ENCODE assay signal across 31 cellular contexts in genomic region chr21:32215306-32215685, GRCh38.
"Had no signal": no experiment of that assay in that cellular context is flagged by ENCODE, and none has a peak within 500 bp of the region (broad histone marks: within the 10 kb centered on the region; RNA-seq: fewer than 3 reads in every experiment).

No MANE protein-coding gene starts in this region.

- H3K27ac Mint-ChIP-seq: immature natural killer cell; mesothelial cell of epicardium; naive B cell; natural killer cell treated with Interleukin-12 subunit alpha and Interleukin-12 subunit beta and Interleukin-15 and Interleukin-18, amount 100 ng/mL, for 72 hours; stimulated activated naive B cell treated with anti-CD40 and anti-IgM and Interleukin-4, amounts not matched to agents 10 μg/mL and 1 μg/mL and 100 μg/mL, for 72 hours had no signal

- H3K36me3 ChIP-seq: left lung, lower lobe of right lung, neutrophil, ovary, prostate gland, stomach, thyroid gland, transverse colon, upper lobe of right lung had no signal

- H3K9me3 ChIP-seq: lower lobe of right lung, neutrophil, ovary, prostate gland, testis, thyroid gland, transverse colon, upper lobe of right lung had no signal

- DNase-seq: hippocampal formation; immature natural killer cell; kidney; left colon; left lung; lower lobe of right lung; mammary epithelial cell; mesenchymal stem cell; naive B cell; occipital lobe; ovary; retina; right cardiac atrium; stimulated activated CD4-positive, alpha-beta T cell treated with anti-CD3 and anti-CD28 coated beads, Interleukin-12 subunit alpha, Interleukin-12 subunit beta, amount 100 ng/mL, for 4 hours; stimulated activated CD4-positive, alpha-beta T cell treated with anti-CD3 and anti-CD28 coated beads, Interleukin-15, amount 100 ng/mL, for 24 hours; stimulated activated CD4-positive, alpha-beta T cell treated with anti-CD3 and anti-CD28 coated beads, Interleukin-2, amount 100 ng/mL, for 24 hours; stimulated activated CD4-positive, alpha-beta T cell treated with anti-CD3 and anti-CD28 coated beads, Interleukin-4, amount 100 ng/mL, for 1 hour; stimulated activated naive B cell treated with anti-CD40 and anti-IgM and Interleukin-4, amounts not matched to agents 10 μg/mL and 1 μg/mL and 100 μg/mL, for 72 hours; stimulated activated naive CD8-positive, alpha-beta T cell treated with anti-CD3 and anti-CD28 coated beads, Interleukin-15, Interleukin-2, amounts not matched to agents 100 U/mL and 50 U/mL, for 24 hours; stomach; testis; thyroid gland; transverse colon; upper lobe of right lung had no signal

- H3K4me3 Mint-ChIP-seq: immature natural killer cell; mesothelial cell of epicardium; naive B cell; natural killer cell treated with Interleukin-12 subunit alpha and Interleukin-12 subunit beta and Interleukin-15 and Interleukin-18, amount 100 ng/mL, for 72 hours; neural crest cell; stimulated activated naive B cell treated with anti-CD40 and anti-IgM and Interleukin-4, amounts not matched to agents 10 μg/mL and 1 μg/mL and 100 μg/mL, for 72 hours had no signal

- H3K4me1 ChIP-seq: left lung, lower lobe of right lung, prostate gland, stomach, testis, thyroid gland, transverse colon, upper lobe of right lung had no signal

- H3K27me3 ChIP-seq: left lung, neutrophil, ovary, stomach, testis, thyroid gland, transverse colon, upper lobe of right lung had no signal

- H3K27ac ChIP-seq: left lung, lower lobe of right lung, neutrophil, ovary, prostate gland, skin epidermis, stomach, testis, thyroid gland, transverse colon, upper lobe of right lung had no signal

- ATAC-seq: left colon; left lung; lower lobe of right lung; sciatic nerve; stimulated activated naive B cell treated with anti-CD40 and anti-IgM and Interleukin-4, amounts not matched to agents 10 μg/mL and 1 μg/mL and 100 μg/mL, for 72 hours; stimulated activated naive CD8-positive, alpha-beta T cell treated with anti-CD3 and anti-CD28 coated beads, Interleukin-15, Interleukin-2, amounts not matched to agents 100 U/mL and 50 U/mL, for 24 hours; upper lobe of right lung had no signal

- H3K4me3 ChIP-seq: left lung, lower lobe of right lung, ovary, prostate gland, skin epidermis, stomach, testis, thyroid gland, transverse colon, upper lobe of right lung had no signal

- H3K4me1 Mint-ChIP-seq: immature natural killer cell; mesothelial cell of epicardium; naive B cell; stimulated activated naive B cell treated with anti-CD40 and anti-IgM and Interleukin-4, amounts not matched to agents 10 μg/mL and 1 μg/mL and 100 μg/mL, for 72 hours had no signal
